ENCODE assay signal across 25 cellular contexts in the genomic region with DNA sequence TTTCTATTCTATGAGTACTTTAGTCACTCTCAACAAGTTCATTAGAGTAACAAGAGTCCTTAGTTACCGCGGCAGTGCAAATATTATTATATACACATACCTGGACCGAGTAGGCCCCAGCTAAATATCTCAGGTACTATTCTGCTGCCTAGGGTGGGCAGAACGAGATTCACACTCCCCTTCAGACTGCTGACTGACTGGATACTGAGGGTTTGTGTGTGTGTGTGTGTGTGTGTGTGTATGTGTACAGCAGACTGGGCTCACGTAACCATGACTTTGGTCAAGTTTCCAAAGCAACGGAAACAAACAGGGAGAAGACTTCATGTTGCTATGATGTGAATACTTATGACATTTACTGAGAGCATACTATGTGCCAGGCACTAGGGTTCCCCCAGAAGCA.
"Had no signal": no experiment of that assay in that cellular context is flagged by ENCODE, and none has a peak within 500 bp of the region (broad histone marks: within the 10 kb centered on the region; RNA-seq: fewer than 3 reads in every experiment).

No MANE protein-coding gene starts in this region.

- H3K27me3 ChIP-seq: brain microvascular endothelial cell, neutrophil, pancreas, right atrium auricular region, thyroid gland had no signal

- H3K27ac ChIP-seq: brain microvascular endothelial cell, neutrophil, pancreas, psoas muscle, right atrium auricular region had no signal

- H3K9me3 ChIP-seq: neutrophil, pancreas, thyroid gland had no signal

- H3K4me3 ChIP-seq: pancreas, psoas muscle, right atrium auricular region, thyroid gland had no signal

- H3K4me1 Mint-ChIP-seq: activated T-helper 17 cell treated with anti-CD3 and anti-CD28 coated beads, Interleukin-2, amount 50 U/mL, for 72 hours; immature natural killer cell; memory B cell had no signal

- H3K36me3 ChIP-seq: brain microvascular endothelial cell, neutrophil, pancreas, right atrium auricular region, thyroid gland had no signal

- H3K4me1 ChIP-seq: pancreas, psoas muscle, right atrium auricular region had no signal

- H3K4me3 Mint-ChIP-seq: activated T-cell treated with anti-CD3 and anti-CD28 coated beads, Interleukin-2, amount 50 U/mL, for 24 hours; activated T-helper 17 cell treated with anti-CD3 and anti-CD28 coated beads, Interleukin-2, amount 50 U/mL, for 72 hours; immature natural killer cell; memory B cell; nephron; WTC11 had no signal

- H3K27ac Mint-ChIP-seq: activated T-cell treated with anti-CD3 and anti-CD28 coated beads, Interleukin-2, amount 50 U/mL, for 24 hours; activated T-helper 17 cell treated with anti-CD3 and anti-CD28 coated beads, Interleukin-2, amount 50 U/mL, for 72 hours; immature natural killer cell; memory B cell; WTC11 had no signal

- ATAC-seq: activated naive CD4-positive, alpha-beta T cell treated with anti-CD3 and anti-CD28 coated beads, Interleukin-2, amount 50 U/mL, for 72 hours; activated T-helper 17 cell treated with anti-CD3 and anti-CD28 coated beads, Interleukin-2, amount 50 U/mL, for 72 hours; left ventricle myocardium superior; pancreas; psoas muscle; stimulated activated naive CD8-positive, alpha-beta T cell treated with anti-CD3 and anti-CD28 coated beads, Interleukin-15, Interleukin-2, amounts not matched to agents 100 U/mL and 50 U/mL, for 24 hours; WTC11 had no signal

- H3K36me3 Mint-ChIP-seq: activated naive CD4-positive, alpha-beta T cell treated with anti-CD3 and anti-CD28 coated beads, Interleukin-2, amount 50 U/mL, for 72 hours; immature natural killer cell; memory B cell; WTC11 had no signal

- H3K9me3 Mint-ChIP-seq: activated T-cell treated with anti-CD3 and anti-CD28 coated beads, Interleukin-2, amount 50 U/mL, for 24 hours; memory B cell had no signal

- DNase-seq: activated CD4-positive, alpha-beta T cell treated with anti-CD3 and anti-CD28 coated beads, Interleukin-2, amount 50 U/mL, for 4 hours; activated CD8-positive, alpha-beta memory T cell treated with anti-CD3 and anti-CD28 coated beads for 24 hours; activated CD8-positive, alpha-beta memory T cell treated with anti-CD3 and anti-CD28 coated beads, Interleukin-2, amount 50 U/mL, for 4 hours; activated T-cell treated with anti-CD3 and anti-CD28 coated beads, Interleukin-2, amount 50 U/mL, for 24 hours; aorta; brain microvascular endothelial cell; caudate nucleus; dermis blood vessel endothelial cell; effector CD8-positive, alpha-beta T cell; foreskin melanocyte; immature natural killer cell; left ventricle myocardium superior; pancreas; psoas muscle; stimulated activated CD4-positive, alpha-beta T cell treated with anti-CD3 and anti-CD28 coated beads, Interleukin-12 subunit alpha, Interleukin-12 subunit beta, amount 100 ng/mL, for 4 hours; stimulated activated CD4-positive, alpha-beta T cell treated with anti-CD3 and anti-CD28 coated beads, Interleukin-4, amount 100 ng/mL, for 4 hours; stimulated activated naive CD8-positive, alpha-beta T cell treated with anti-CD3 and anti-CD28 coated beads, Interleukin-15, Interleukin-2, amounts not matched to agents 100 U/mL and 50 U/mL, for 24 hours had no signal
